ENCODE assay signal across 16 cellular contexts in the genomic region with DNA sequence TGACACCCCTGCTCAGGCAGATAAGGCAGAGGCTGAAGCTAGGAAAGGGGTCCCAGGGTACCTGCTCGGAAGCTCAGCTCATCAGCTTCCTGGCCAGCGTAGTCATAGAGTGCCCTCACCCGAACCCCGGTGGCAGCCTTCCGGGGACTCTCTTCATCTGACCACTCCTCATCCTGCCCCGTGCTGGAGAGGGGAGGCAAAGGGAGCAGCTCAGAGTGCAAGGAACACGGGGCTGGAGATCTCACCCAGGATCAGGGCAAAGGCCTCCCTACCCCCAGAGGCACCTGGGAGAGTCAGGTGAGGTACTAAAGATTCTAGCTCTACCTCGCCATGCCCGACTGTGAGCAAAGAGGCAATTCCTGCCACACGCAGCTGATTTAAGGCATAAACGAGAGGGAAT. TPM values are rescaled to one million over a fixed set of nuclear protein-coding genes. Genes with fewer than 3 reads are reported as not detected.
A peak's percentile ranks its signal among the peaks of the same experiment; 100 is the strongest.
DNase-seq lines count a peak whose midpoint lies in the region; ATAC-seq and TF ChIP-seq lines count a peak whose summit lies in the region.
"Had no signal": no experiment of that assay in that cellular context is flagged by ENCODE, and none has a peak within 500 bp of the region (broad histone marks: within the 10 kb centered on the region; RNA-seq: fewer than 3 reads in every experiment).

No MANE protein-coding gene starts in this region.

- H3K4me3 ChIP-seq in GM23338 = no peak overlapping the region
- H3K4me3 ChIP-seq in liver (ENCODE audit: low read depth in 1 of 3, low read length in 3 of 3) = no peak overlapping the region
- H3K4me3 ChIP-seq: SJSA1 had no signal

- no peak for TF ChIP-seq RAD21 in liver (IDR thresholded peaks at IDR 0.05)

- H3K36me3 ChIP-seq in GM23338 (ENCODE audit: insufficient read depth) (no peaks in the 10 kb centered on the region), liver (ENCODE audit: control insufficient read depth in 4 of 4, insufficient read depth in 3 of 4, low read depth in 1 of 4, low read length in 3 of 4) (peaks cover 6 to 12% (median 10%) of the 10 kb centered on the region in 4 donors)

- DNase-seq in GM23338 (ENCODE audit: low spot score) (no peak), NCI-H69 (lab: John Stamatoyannopoulos, UW) (no peak), H4 (ENCODE audit: low spot score) (no peak), activated gamma-delta T cell (lab: John Stamatoyannopoulos, UW) (no peak)
- DNase-seq in activated CD8-positive, alpha-beta T cell treated with anti-CD3 and anti-CD28 coated beads for 36 hours = no peak
- no peak for DNase-seq in stimulated activated naive B cell treated with anti-CD40 and anti-IgM and Interleukin-4, amounts not matched to agents 10 μg/mL and 1 μg/mL and 100 μg/mL, for 72 hours
- DNase-seq in stimulated activated naive CD8-positive, alpha-beta T cell treated with anti-CD3 and anti-CD28 coated beads, Interleukin-15, amount 100 ng/mL, for 72 hours = no peak
- DNase-seq: activated CD4-positive, alpha-beta T cell treated with anti-CD3 and anti-CD28 coated beads, Interleukin-2, amount 50 U/mL, for 1 hour; activated naive CD8-positive, alpha-beta T cell treated with anti-CD3 and anti-CD28 coated beads for 36 hours; DMS 273 treated with DMSO at 0.1 percent for 48 hours; NCI-H1105; NCI-H526 treated with DMSO at 0.1 percent for 48 hours; stimulated activated CD4-positive, alpha-beta T cell treated with anti-CD3 and anti-CD28 coated beads, Interleukin-4, amount 100 ng/mL, for 1 hour had no signal

- H3K4me1 Mint-ChIP-seq in GM23338 = peaks cover 19% of the 10 kb centered on the region
- H3K4me1 Mint-ChIP-seq in activated CD8-positive, alpha-beta T cell treated with anti-CD3 and anti-CD28 coated beads for 36 hours (ENCODE audit: low read depth) = peaks cover 32% of the 10 kb centered on the region
- peaks cover 22 to 42% of the 10 kb centered on the region in 2 donors for H3K4me1 Mint-ChIP-seq in stimulated activated naive B cell treated with anti-CD40 and anti-IgM and Interleukin-4, amounts not matched to agents 10 μg/mL and 1 μg/mL and 100 μg/mL, for 72 hours
- peaks cover 43% of the 10 kb centered on the region for H3K4me1 Mint-ChIP-seq in stimulated activated naive CD8-positive, alpha-beta T cell treated with anti-CD3 and anti-CD28 coated beads, Interleukin-15, amount 100 ng/mL, for 72 hours

- H3K9ac ChIP-seq in liver (ENCODE audit: low read depth in 1 of 2, low read length in 2 of 2) = no peak overlapping the region

- H3K4me1 ChIP-seq in GM23338 (ENCODE audit: insufficient read depth) (peaks cover 5% of the 10 kb centered on the region; the same call in 1 of the 2 replicates), liver (ENCODE audit: control insufficient read depth in 4 of 4, insufficient read depth in 4 of 4, low read length in 3 of 4) (peaks cover 13 to 72% (median 52%) of the 10 kb centered on the region in 4 donors)

- peaks cover 15% of the 10 kb centered on the region for H3F3A ChIP-seq in GM23338 (replicated peaks; ENCODE audit: low read depth)

- H3K4me2 ChIP-seq in GM23338 = no peak overlapping the region

- H3K9me3 ChIP-seq in liver (ENCODE audit: control insufficient read depth in 4 of 4, low read length in 3 of 4) = no peaks in the 10 kb centered on the region
- H3K9me3 ChIP-seq: SJSA1 had no signal

- POLR2A ChIA-PET in activated CD8-positive, alpha-beta T cell treated with anti-CD3 and anti-CD28 coated beads for 36 hours (lab: Charles Lee) = interaction anchor here (0.8 to 5.5 kb wide), 7 partner anchors 9 to 276 kb away, joined by 3 to 41 read pairs (median 5); partner anchors contain the start of genes ACP2, DDB2, NR1H3 and PACSIN3

- H3K4me3 Mint-ChIP-seq in GM23338 = no peak overlapping the region
- H3K4me3 Mint-ChIP-seq in activated CD8-positive, alpha-beta T cell treated with anti-CD3 and anti-CD28 coated beads for 36 hours = no peak overlapping the region
- no peak overlapping the region for H3K4me3 Mint-ChIP-seq in stimulated activated naive B cell treated with anti-CD40 and anti-IgM and Interleukin-4, amounts not matched to agents 10 μg/mL and 1 μg/mL and 100 μg/mL, for 72 hours
- H3K4me3 Mint-ChIP-seq in stimulated activated naive CD8-positive, alpha-beta T cell treated with anti-CD3 and anti-CD28 coated beads, Interleukin-15, amount 100 ng/mL, for 72 hours = no peak overlapping the region

- H4K20me1 ChIP-seq in GM23338 (replicated peaks; ENCODE audit: insufficient read depth) = no peaks in the 10 kb centered on the region; the same call in 1 of the 2 replicates

- H3K27ac ChIP-seq in GM23338 (ENCODE audit: low read depth) = peak overlapping the region; percentile 97; the same call in 1 of the 2 replicates
- peak overlapping the region; percentile 94 to 99 for H3K27ac ChIP-seq in liver (ENCODE audit: low read depth in 1 of 2, low read length in 2 of 2)
- H3K27ac ChIP-seq: SJSA1 had no signal

- peaks cover 22% of the 10 kb centered on the region for H3K27me3 Mint-ChIP-seq in GM23338 (ENCODE audit: insufficient read depth, low read depth, poor library complexity)
- no peaks in the 10 kb centered on the region for H3K27me3 Mint-ChIP-seq in activated CD8-positive, alpha-beta T cell treated with anti-CD3 and anti-CD28 coated beads for 36 hours
- H3K27me3 Mint-ChIP-seq in stimulated activated naive B cell treated with anti-CD40 and anti-IgM and Interleukin-4, amounts not matched to agents 10 μg/mL and 1 μg/mL and 100 μg/mL, for 72 hours = peaks cover 1% of the 10 kb centered on the region in 2 donors
- peaks cover 1% of the 10 kb centered on the region for H3K27me3 Mint-ChIP-seq in stimulated activated naive CD8-positive, alpha-beta T cell treated with anti-CD3 and anti-CD28 coated beads, Interleukin-15, amount 100 ng/mL, for 72 hours

- TF ChIP-seq CTCF in GM23338 (conservative IDR thresholded peaks at IDR 0.05; ENCODE audit: low read depth in 2 of 2) (no peak), liver (IDR thresholded peaks at IDR 0.05; ENCODE audit: low read depth, low read length, missing input control) (no peak)
- TF ChIP-seq CTCF in activated CD8-positive, alpha-beta T cell treated with anti-CD3 and anti-CD28 coated beads for 36 hours (IDR thresholded peaks at IDR 0.05) = no peak

- no peak for ATAC-seq in GM23338
- ATAC-seq in activated CD8-positive, alpha-beta T cell treated with anti-CD3 and anti-CD28 coated beads for 36 hours = no peak
- ATAC-seq in stimulated activated naive B cell treated with anti-CD40 and anti-IgM and Interleukin-4, amounts not matched to agents 10 μg/mL and 1 μg/mL and 100 μg/mL, for 72 hours (replicated peaks) = no peak
- no peak for ATAC-seq in stimulated activated naive CD8-positive, alpha-beta T cell treated with anti-CD3 and anti-CD28 coated beads, Interleukin-15, amount 100 ng/mL, for 72 hours

- no peaks in the 10 kb centered on the region for H3K9me3 Mint-ChIP-seq in GM23338
- no peaks in the 10 kb centered on the region for H3K9me3 Mint-ChIP-seq in activated CD8-positive, alpha-beta T cell treated with anti-CD3 and anti-CD28 coated beads for 36 hours
- no peaks in the 10 kb centered on the region for H3K9me3 Mint-ChIP-seq in stimulated activated naive B cell treated with anti-CD40 and anti-IgM and Interleukin-4, amounts not matched to agents 10 μg/mL and 1 μg/mL and 100 μg/mL, for 72 hours
- H3K9me3 Mint-ChIP-seq in stimulated activated naive CD8-positive, alpha-beta T cell treated with anti-CD3 and anti-CD28 coated beads, Interleukin-15, amount 100 ng/mL, for 72 hours = no peaks in the 10 kb centered on the region
- H3K9me3 Mint-ChIP-seq: activated naive CD8-positive, alpha-beta T cell treated with anti-CD3 and anti-CD28 coated beads for 36 hours had no signal

- peaks cover 21% of the 10 kb centered on the region for H3K36me3 Mint-ChIP-seq in GM23338 (ENCODE audit: low read depth)
- H3K36me3 Mint-ChIP-seq in activated CD8-positive, alpha-beta T cell treated with anti-CD3 and anti-CD28 coated beads for 36 hours (ENCODE audit: low read depth) = peaks cover 15% of the 10 kb centered on the region
- peaks cover 8 to 19% of the 10 kb centered on the region in 2 donors for H3K36me3 Mint-ChIP-seq in stimulated activated naive B cell treated with anti-CD40 and anti-IgM and Interleukin-4, amounts not matched to agents 10 μg/mL and 1 μg/mL and 100 μg/mL, for 72 hours

- WGBS in liver = 60% methylated on average over 11 of the region's 11 CpGs

- no peaks in the 10 kb centered on the region for H3K27me3 ChIP-seq in GM23338 (ENCODE audit: insufficient read depth)
- no peaks in the 10 kb centered on the region for H3K27me3 ChIP-seq in liver (ENCODE audit: control insufficient read depth in 4 of 4, insufficient read depth in 4 of 4, low read length in 3 of 4)
- H3K27me3 ChIP-seq: SJSA1 had no signal

- H2AFZ ChIP-seq in GM23338 = no peak overlapping the region

- no peak overlapping the region for H3K27ac Mint-ChIP-seq in GM23338
- H3K27ac Mint-ChIP-seq in activated CD8-positive, alpha-beta T cell treated with anti-CD3 and anti-CD28 coated beads for 36 hours = peak overlapping the region; percentile 100
- peak overlapping the region; percentile 100 for H3K27ac Mint-ChIP-seq in stimulated activated naive B cell treated with anti-CD40 and anti-IgM and Interleukin-4, amounts not matched to agents 10 μg/mL and 1 μg/mL and 100 μg/mL, for 72 hours
- H3K27ac Mint-ChIP-seq in stimulated activated naive CD8-positive, alpha-beta T cell treated with anti-CD3 and anti-CD28 coated beads, Interleukin-15, amount 100 ng/mL, for 72 hours = peak overlapping the region in 1 of 2 donors; percentile 48

- intact Hi-C loops in activated CD8-positive, alpha-beta T cell treated with anti-CD3 and anti-CD28 coated beads for 36 hours (cut with micrococcal nuclease) = loop anchor here (5.0 kb wide), 2 partner anchors 39 to 79 kb away; partner anchors contain the start of gene NR1H3

- H3K79me2 ChIP-seq in GM23338 (replicated peaks; ENCODE audit: insufficient read depth) = peaks cover 38% of the 10 kb centered on the region

- CTCF ChIA-PET in activated CD8-positive, alpha-beta T cell treated with anti-CD3 and anti-CD28 coated beads for 36 hours (lab: Charles Lee) = interaction anchor here (0.6 to 5.1 kb wide), 26 partner anchors 10 to 287 kb away, joined by 3 to 46 read pairs (median 4); partner anchors contain the start of genes ACP2, DDB2, NR1H3 and PACSIN3

- H3K9me2 ChIP-seq in GM23338 (ENCODE audit: insufficient read depth) = no peaks in the 10 kb centered on the region

RNA-seq across cellular contexts. Expression of gene ARFGAP2, which starts 1.6 kb away (rescaled TPM):
- total RNA-seq in GM23338 (2014; rRNA removed; shearing (Covaris generic)) = 111 and 122 TPM in 2 replicates
- polyA plus RNA-seq in GM23338 (2016; fragmentation: Nextera tagmentation; extraction: Ambion mirVana) = 24.2 and 25.6 TPM in 2 replicates
- total RNA-seq in activated CD8-positive, alpha-beta T cell treated with anti-CD3 and anti-CD28 coated beads for 36 hours = 10 to 100 TPM; 70.1 to 71.7 TPM
- total RNA-seq in liver = 100 to 1,000 TPM in 1 of 2 donors, 10 to 100 TPM in 1; 61.1 to 163 TPM
- polyA plus RNA-seq in liver = 10 to 100 TPM; 37.3 to 44.9 TPM
- 81.8 and 97.4 TPM in 2 replicates for total RNA-seq in H4 (2014; rRNA removed; shearing (Covaris generic))

RNA-seq across cellular contexts. Expression of gene PACSIN3, which starts 7.9 kb away (rescaled TPM):
- 66.5 and 72.1 TPM in 2 replicates for total RNA-seq in GM23338 (2014; rRNA removed; shearing (Covaris generic))
- 38.8 and 39.6 TPM in 2 replicates for polyA plus RNA-seq in GM23338 (2016; fragmentation: Nextera tagmentation; extraction: Ambion mirVana)
- total RNA-seq in activated CD8-positive, alpha-beta T cell treated with anti-CD3 and anti-CD28 coated beads for 36 hours = 1 to 10 TPM; 4.7 to 8.0 TPM
- 10 to 100 TPM; 12.1 to 20.6 TPM for total RNA-seq in liver
- 10 to 100 TPM; 18.7 to 23.3 TPM for polyA plus RNA-seq in liver
- total RNA-seq in H4 (2014; rRNA removed; shearing (Covaris generic)) = 11.3 and 16.4 TPM in 2 replicates
- polyA plus RNA-seq: neural cell had no signal

RNA-seq across cellular contexts. Expression of gene DDB2, which starts 36.5 kb away (rescaled TPM):
- total RNA-seq in GM23338 (2014; rRNA removed; shearing (Covaris generic)) = 62.5 and 63.1 TPM in 2 replicates
- 58.7 and 60.2 TPM in 2 replicates for polyA plus RNA-seq in GM23338 (2016; fragmentation: Nextera tagmentation; extraction: Ambion mirVana)
- total RNA-seq in activated CD8-positive, alpha-beta T cell treated with anti-CD3 and anti-CD28 coated beads for 36 hours = 100 to 1,000 TPM; 189 to 200 TPM
- total RNA-seq in liver = 1 to 10 TPM; 6.6 to 7.6 TPM
- 10 to 100 TPM in 1 of 2 donors, 1 to 10 TPM in 1; 10.0 to 11.9 TPM for polyA plus RNA-seq in liver
- 41.4 and 43.0 TPM in 2 replicates for total RNA-seq in H4 (2014; rRNA removed; shearing (Covaris generic))
